Comparison of ENCODE assay signal across 8 cellular contexts in genomic region chr18:50281972-50282520, GRCh38. TPM values are rescaled to one million over a fixed set of nuclear protein-coding genes. Genes with fewer than 3 reads are reported as not detected.
DNase-seq lines count a peak whose midpoint lies in the region; ATAC-seq and TF ChIP-seq lines count a peak whose summit lies in the region.

No MANE protein-coding gene starts in this region.

- H3K36me3 ChIP-seq in cardiac muscle cell: peaks cover 27% of the 10 kb centered on the region
- H3K36me3 ChIP-seq in aorta (ENCODE audit: control insufficient read depth in 1 of 2, insufficient read depth in 2 of 2, low read length in 1 of 2): peaks cover 0 to 4% of the 10 kb centered on the region in 2 donors

- intact Hi-C loops in cardiac septum (cut with DNase I): loop anchor here (2.0 to 10.0 kb wide), 3 partner anchors 93 to 787 kb away; partner anchors contain the start of genes RPL17 and SKA1
- intact Hi-C loops in aorta (cut with DNase I): loop anchor here (10.0 kb wide), 4 partner anchors 93 to 913 kb away; partner anchors contain the start of genes SKA1 (in 2 of the 2), ACAA2 (in 1 of the 2), MEX3C (in 1 of the 2) and RPL17 (in 1 of the 2)

- H3K27ac ChIP-seq in cardiac muscle cell (peak overlapping the region; percentile 75), aorta (ENCODE audit: low read depth in 1 of 2, low read length in 2 of 2) (peak overlapping the region; percentile 6 to 64)

- ATAC-seq in aorta (ENCODE audit: low FRiP score): peak; percentile 0
- no peak for ATAC-seq in HG03342 (IDR thresholded peaks at IDR 0.05; ENCODE audit: unreplicated experiment)

- peak overlapping the region; percentile 43 for H3K4me3 ChIP-seq in cardiac muscle cell
- peak overlapping the region; percentile 96 to 98 for H3K4me3 ChIP-seq in cardiac fibroblast (replicated peaks in 1 of 2; ENCODE audit: low read depth in 2 of 2, low read length in 2 of 2)
- peak overlapping the region; percentile 7 to 58 for H3K4me3 ChIP-seq in aorta (ENCODE audit: low read length in 2 of 2)

- H3K9me3 ChIP-seq in cardiac muscle cell (ENCODE audit: low read depth): no peaks in the 10 kb centered on the region
- no peaks in the 10 kb centered on the region for H3K9me3 ChIP-seq in aorta (ENCODE audit: control insufficient read depth, low read length)

- H3K4me1 ChIP-seq in cardiac muscle cell (ENCODE audit: low read depth) (no peaks in the 10 kb centered on the region), aorta (ENCODE audit: control insufficient read depth in 1 of 2, insufficient read depth in 2 of 2, low read length in 2 of 2) (peaks cover 0 to 3% of the 10 kb centered on the region in 2 donors)

- H3K27me3 ChIP-seq in cardiac muscle cell (no peaks in the 10 kb centered on the region), aorta (ENCODE audit: control insufficient read depth in 1 of 2, insufficient read depth in 2 of 2, low read length in 1 of 2) (no peaks in the 10 kb centered on the region)

- TF ChIP-seq CTCF in cardiac muscle cell (IDR thresholded peaks at IDR 0.05; ENCODE audit: low read depth, low read length): no peak
- no peak for TF ChIP-seq CTCF in cardiac fibroblast (IDR thresholded peaks at IDR 0.05; ENCODE audit: low read depth, low read length)

- DNase-seq in cardiac muscle cell (ENCODE audit: low read depth in 1 of 2, low spot score in 1 of 2) (no peak), cardiac septum (ENCODE audit: low spot score) (no peak), cardiac fibroblast (ENCODE audit: low read depth in 2 of 2) (no peak), mesenteric fat pad (ENCODE audit: low spot score) (peak; percentile 88), aorta (no peak), NCI-H526 treated with DMSO at 0.1 percent for 48 hours (lab: John Stamatoyannopoulos, UW) (no peak)
- DNase-seq in effector CD4-positive, alpha-beta T cell: no peak

- 34 to 39% methylated on average over 33 to 35 of the region's 35 CpGs for WGBS in aorta, 2 donors

RNA-seq across cellular contexts. Expression of gene MBD1, which starts 0.7 kb away (rescaled TPM):
- 113 and 167 TPM in 2 replicates for total RNA-seq in cardiac muscle cell
- polyA plus RNA-seq in cardiac muscle cell: 78.9 and 79.7 TPM in 2 replicates
- total RNA-seq in cardiac septum: 54.4 TPM
- total RNA-seq in mesenteric fat pad: 55.2 TPM
- total RNA-seq in aorta: 10 to 100 TPM; 62.1 to 76.6 TPM
- 10 to 100 TPM; 24.4 to 58.3 TPM for polyA plus RNA-seq in aorta

RNA-seq across cellular contexts. Expression of gene CXXC1, which starts 5.4 kb away (rescaled TPM):
- total RNA-seq in cardiac muscle cell (72.3 and 89.1 TPM in 2 replicates), cardiac septum (33.5 TPM), mesenteric fat pad (42.5 TPM), aorta (10 to 100 TPM; 54.3 to 74.0 TPM)
- polyA plus RNA-seq in cardiac muscle cell (91.4 and 95.6 TPM in 2 replicates), aorta (100 to 1,000 TPM in 1 of 2 donors, 10 to 100 TPM in 1; 33.2 to 169 TPM)

RNA-seq across cellular contexts. Expression of gene CFAP53, which starts 15.8 kb away (rescaled TPM):
- 0.56 and 3.9 TPM in 2 replicates for total RNA-seq in cardiac muscle cell
- 1.0 and 1.6 TPM in 2 replicates for polyA plus RNA-seq in cardiac muscle cell
- total RNA-seq in cardiac septum: 0.48 TPM
- total RNA-seq in mesenteric fat pad: 0.16 TPM
- total RNA-seq in aorta: under 1 TPM; 0.39 to 0.49 TPM
- polyA plus RNA-seq in aorta: under 1 TPM in 1 of 2 donors, not detected in 1; 0.61 TPM

Comparison
In these comparisons a context has a peak if more than half of its experiments do, and no peak if none do; other contexts are left out.
1. H3K4me3 ChIP-seq: peak in every context shown above with its lines; median percentile 97 in cardiac fibroblast; 43 in cardiac muscle cell; 32 in aorta.